Comparison of ENCODE assay signal across 9 cellular contexts in the genomic region with DNA sequence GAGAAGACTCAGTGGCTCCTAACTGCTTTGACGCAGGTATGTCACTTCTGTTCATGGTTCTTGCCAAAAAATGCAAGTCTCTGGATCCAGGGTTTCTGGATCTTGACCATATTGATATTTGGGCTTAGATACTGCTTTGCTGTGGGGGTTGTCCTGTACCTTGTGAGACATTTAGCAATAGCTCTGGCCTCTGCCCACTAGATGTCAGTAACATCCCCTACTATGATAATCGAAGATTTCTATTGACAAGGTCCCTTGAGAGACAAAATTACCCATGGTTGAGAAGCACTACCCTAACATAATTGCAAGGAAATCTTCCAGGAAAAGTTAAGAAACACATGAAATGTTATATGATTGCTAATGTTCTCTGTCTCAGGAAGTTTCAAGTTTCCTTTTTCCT.
DNase-seq lines count a peak whose midpoint lies in the region; ATAC-seq and TF ChIP-seq lines count a peak whose summit lies in the region.
"Had no signal": no experiment of that assay in that cellular context is flagged by ENCODE, and none has a peak within 500 bp of the region (broad histone marks: within the 10 kb centered on the region; RNA-seq: fewer than 3 reads in every experiment).

No MANE protein-coding gene starts in this region.

- no peaks in the 10 kb centered on the region for H3K36me3 ChIP-seq in DND-41 (ENCODE audit: insufficient read depth, low read length)
- no peaks in the 10 kb centered on the region for H3K36me3 ChIP-seq in KMS-11 (ENCODE audit: insufficient read depth)
- H3K36me3 ChIP-seq in neural progenitor cell, result no peaks in the 10 kb centered on the region
- H3K36me3 ChIP-seq in transverse colon, result no peaks in the 10 kb centered on the region
- H3K36me3 ChIP-seq: SJSA1 had no signal

- WGBS in transverse colon (ENCODE audit: low coverage in 1 of 2), 2 donors, result 36% methylated on average over 2 of the region's 2 CpGs; no CpG with 5 or more reads in 1 of the 2 donors

- no peak overlapping the region for H3K9ac ChIP-seq in DND-41 (ENCODE audit: low read depth, low read length)
- no peak overlapping the region for H3K9ac ChIP-seq in KMS-11
- H3K9ac ChIP-seq in neural progenitor cell, result no peak overlapping the region

- H3K36me3 Mint-ChIP-seq in neural progenitor cell, result peaks cover 1% of the 10 kb centered on the region

- H3K27me3 ChIP-seq in DND-41 (ENCODE audit: insufficient read depth, low read length, poor library complexity) (no peaks in the 10 kb centered on the region), KMS-11 (ENCODE audit: insufficient read depth, low read depth) (no peaks in the 10 kb centered on the region), neural progenitor cell (no peaks in the 10 kb centered on the region), transverse colon (no peaks in the 10 kb centered on the region)
- H3K27me3 ChIP-seq: SJSA1 had no signal

- no peak overlapping the region for H3K4me3 Mint-ChIP-seq in neural progenitor cell

- H4K20me1 ChIP-seq in DND-41 (ENCODE audit: insufficient read depth, low read length) (no peaks in the 10 kb centered on the region), KMS-11 (ENCODE audit: insufficient read depth) (no peaks in the 10 kb centered on the region), neural progenitor cell (ENCODE audit: low read depth) (no peaks in the 10 kb centered on the region)

- H3K4me3 ChIP-seq in DND-41 (ENCODE audit: low read depth in 1 of 2, low read length in 2 of 2) (no peak overlapping the region), KMS-11 (IDR thresholded peaks at IDR 0.05; ENCODE audit: insufficient read depth, low read depth, low read length) (no peak overlapping the region), astrocyte of the cerebellum (ENCODE audit: low read depth, low read length) (no peak overlapping the region), neural progenitor cell (no peak overlapping the region), transverse colon (no peak overlapping the region)
- H3K4me3 ChIP-seq: SJSA1 had no signal

- H3K27me3 Mint-ChIP-seq in neural progenitor cell (ENCODE audit: insufficient read depth, low read depth), result peaks cover 2% of the 10 kb centered on the region

- in situ Hi-C loops in astrocyte of the cerebellum (cut with HindIII; ENCODE audit: low sequenced_read_pairs) (no loop called here), transverse colon (cut with MboI; ENCODE audit: low pct_ligation_motif_present in 1 of 4, low pct_unique_long_range_greater_than_20kb in 1 of 4, low sequenced_read_pairs in 3 of 4) (no loop called here)

- H3K27ac ChIP-seq in DND-41 (ENCODE audit: low read length) (no peak overlapping the region), KMS-11 (no peak overlapping the region), neural progenitor cell (no peak overlapping the region), transverse colon (no peak overlapping the region)
- H3K27ac ChIP-seq: SJSA1 had no signal

- H3K9me3 Mint-ChIP-seq in neural progenitor cell, result peaks cover 3% of the 10 kb centered on the region

- TF ChIP-seq POLR2A in transverse colon (IDR thresholded peaks at IDR 0.05), result no peak

- TF ChIP-seq CTCF in DND-41 (IDR thresholded peaks at IDR 0.05; ENCODE audit: borderline replicate concordance, extremely low read depth, low read length, poor library complexity, severe bottlenecking) (peak; percentile 56), GM20000 (IDR thresholded peaks at IDR 0.05; ENCODE audit: extremely low read depth, missing control alignments) (peak; percentile 45), KMS-11 (conservative IDR thresholded peaks at IDR 0.05; ENCODE audit: low read depth, low read length) (peak; percentile 56), astrocyte of the cerebellum (IDR thresholded peaks at IDR 0.05; ENCODE audit: low read depth, low read length, missing control alignments) (peak; percentile 69), neural progenitor cell (IDR thresholded peaks at IDR 0.05) (peak; percentile 69), transverse colon (IDR thresholded peaks at IDR 0.05) (no peak)

- no peak overlapping the region for H3K27ac Mint-ChIP-seq in neural progenitor cell

- ATAC-seq in DND-41 (ENCODE audit: insufficient read depth, low read depth), result peak; percentile 63; the same call in 2 of the 3 replicates

- intact Hi-C loops in transverse colon (cut with DNase I; ENCODE audit: low total_unique reads), result no loop called here

- peaks cover 5% of the 10 kb centered on the region for H3K4me1 Mint-ChIP-seq in neural progenitor cell

- no peaks in the 10 kb centered on the region for H3F3A ChIP-seq in neural progenitor cell (ENCODE audit: low read depth)

- no peak overlapping the region for H3K4me2 ChIP-seq in DND-41 (ENCODE audit: insufficient read depth, low read length)
- H3K4me2 ChIP-seq in KMS-11, result no peak overlapping the region
- no peak overlapping the region for H3K4me2 ChIP-seq in neural progenitor cell

- H3K9me3 ChIP-seq in DND-41 (ENCODE audit: insufficient read depth, low read length, severe bottlenecking) (no peaks in the 10 kb centered on the region), neural progenitor cell (ENCODE audit: low read depth) (no peaks in the 10 kb centered on the region), transverse colon (no peaks in the 10 kb centered on the region)
- H3K9me3 ChIP-seq: SJSA1 had no signal

- DNase-seq in DND-41, result peak; percentile 10
- peak; percentile 6 for DNase-seq in GM20000 (ENCODE audit: low spot score)
- peak; percentile 53 for DNase-seq in astrocyte of the cerebellum (ENCODE audit: low read depth)
- peak; percentile 66 for DNase-seq in neural progenitor cell (ENCODE audit: low spot score)
- DNase-seq in NCI-H2107 (lab: John Stamatoyannopoulos, UW), result no peak
- DNase-seq in transverse colon, result no peak
- no peak for DNase-seq in stimulated activated naive CD4-positive, alpha-beta T cell treated with Interleukin-2 at 50 U/mL for 16 hours (lab: John Stamatoyannopoulos, UW)

- no peak for TF ChIP-seq EP300 in transverse colon (IDR thresholded peaks at IDR 0.05; ENCODE audit: low read depth)

- H2AFZ ChIP-seq in DND-41 (ENCODE audit: low read depth, low read length), result no peak overlapping the region
- H2AFZ ChIP-seq in KMS-11 (ENCODE audit: low read depth), result no peak overlapping the region
- H2AFZ ChIP-seq in neural progenitor cell (replicated peaks), result no peak overlapping the region

- H3K4me1 ChIP-seq in DND-41 (ENCODE audit: insufficient read depth, low read length), result no peaks in the 10 kb centered on the region
- no peaks in the 10 kb centered on the region for H3K4me1 ChIP-seq in KMS-11 (ENCODE audit: low read depth, poor library complexity, severe bottlenecking)
- H3K4me1 ChIP-seq in neural progenitor cell, result no peaks in the 10 kb centered on the region
- no peaks in the 10 kb centered on the region for H3K4me1 ChIP-seq in transverse colon
- H3K4me1 ChIP-seq: SJSA1 had no signal

- H3K79me2 ChIP-seq in DND-41 (ENCODE audit: insufficient read depth, low read length) (no peaks in the 10 kb centered on the region), KMS-11 (ENCODE audit: insufficient read depth, low read depth) (no peaks in the 10 kb centered on the region), neural progenitor cell (ENCODE audit: low read depth) (no peaks in the 10 kb centered on the region)

Comparison
In these comparisons a context has a peak if more than half of its experiments do, and no peak if none do; other contexts are left out.
1. DNase-seq: peak in DND-41 (single experiment), GM20000 (single experiment), astrocyte of the cerebellum (single experiment) and neural progenitor cell (single experiment); none in NCI-H2107 (single experiment), transverse colon (single experiment) and stimulated activated naive CD4-positive, alpha-beta T cell treated with Interleukin-2 at 50 U/mL for 16 hours (single experiment).
2. CTCF ChIP-seq: peak in DND-41 (single experiment), GM20000 (single experiment), KMS-11 (single experiment), astrocyte of the cerebellum (single experiment) and neural progenitor cell (single experiment); none in transverse colon (0 of 5).